9 cellular contexts compared by ENCODE assay signal in the genomic region with DNA sequence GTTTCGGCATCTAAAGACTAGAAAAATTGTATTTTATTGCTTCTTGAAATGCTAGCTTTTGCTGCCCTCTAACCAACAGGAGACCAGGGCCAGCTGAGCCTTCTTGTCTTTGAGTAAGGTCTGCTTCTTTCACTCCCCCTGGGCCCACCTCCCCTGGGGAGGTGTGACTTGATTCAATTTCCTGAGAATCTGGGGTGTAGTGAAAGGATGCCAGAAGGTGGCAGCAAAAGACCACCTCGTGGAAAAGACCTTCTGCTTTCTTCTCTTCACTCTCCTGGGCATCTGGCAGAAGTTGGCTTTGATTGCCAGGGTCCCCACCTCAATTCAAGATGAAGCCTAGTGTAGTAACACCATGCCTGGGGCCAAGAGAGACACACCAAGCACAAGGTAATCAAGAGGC.
DNase-seq lines count a peak whose midpoint lies in the region; ATAC-seq and TF ChIP-seq lines count a peak whose summit lies in the region.
"Had no signal": no experiment of that assay in that cellular context is flagged by ENCODE, and none has a peak within 500 bp of the region (broad histone marks: within the 10 kb centered on the region; RNA-seq: fewer than 3 reads in every experiment).

No MANE protein-coding gene starts in this region.

- intact Hi-C loops in activated CD4-positive, alpha-beta T cell treated with anti-CD3 and anti-CD28 coated beads for 36 hours (cut with DNase I, micrococcal nuclease): loop anchor here (1.0 to 10.0 kb wide), 4 partner anchors 191 to 1779 kb away; no protein-coding TSS in a partner anchor

- H3K36me3 ChIP-seq in osteoblast (ENCODE audit: insufficient read depth, low read length): no peaks in the 10 kb centered on the region

- H2AFZ ChIP-seq in osteoblast (ENCODE audit: low read length): no peak overlapping the region

- H3K27ac ChIP-seq in osteoblast (ENCODE audit: low read depth, low read length): no peak overlapping the region

- H3K27me3 ChIP-seq in osteoblast (ENCODE audit: insufficient read depth, low read length): peaks cover 5% of the 10 kb centered on the region

- H3K27me3 Mint-ChIP-seq in activated CD4-positive, alpha-beta T cell treated with anti-CD3 and anti-CD28 coated beads for 36 hours: no peaks in the 10 kb centered on the region
- H3K27me3 Mint-ChIP-seq: central memory CD8-positive, alpha-beta T cell had no signal

- no peaks in the 10 kb centered on the region for H3K9me3 Mint-ChIP-seq in activated CD4-positive, alpha-beta T cell treated with anti-CD3 and anti-CD28 coated beads for 36 hours (ENCODE audit: low read depth)
- H3K9me3 Mint-ChIP-seq: central memory CD8-positive, alpha-beta T cell had no signal

- H3K9me3 ChIP-seq in osteoblast (ENCODE audit: low read depth, low read length): no peaks in the 10 kb centered on the region

- H3K4me2 ChIP-seq in osteoblast (ENCODE audit: insufficient read depth, low read length): no peak overlapping the region

- H4K20me1 ChIP-seq in osteoblast (ENCODE audit: insufficient read depth, low read length): no peaks in the 10 kb centered on the region

- TF ChIP-seq CTCF in foreskin fibroblast (IDR thresholded peaks at IDR 0.05; ENCODE audit: low read depth, low read length): peak; percentile 15
- peak; percentile 48 for TF ChIP-seq CTCF in osteoblast (IDR thresholded peaks at IDR 0.05; ENCODE audit: extremely low read depth, low read depth, low read length)

- POLR2A ChIA-PET in activated CD4-positive, alpha-beta T cell treated with anti-CD3 and anti-CD28 coated beads for 36 hours (lab: Charles Lee): no interaction called here

- H3K4me1 ChIP-seq in osteoblast (ENCODE audit: insufficient read depth, low read length): no peaks in the 10 kb centered on the region

- no peaks in the 10 kb centered on the region for H3K36me3 Mint-ChIP-seq in activated CD4-positive, alpha-beta T cell treated with anti-CD3 and anti-CD28 coated beads for 36 hours (ENCODE audit: low read depth)

- no peaks in the 10 kb centered on the region for H3K79me2 ChIP-seq in osteoblast (ENCODE audit: insufficient read depth, low read length)

- no peak for ATAC-seq in activated CD4-positive, alpha-beta T cell treated with anti-CD3 and anti-CD28 coated beads for 36 hours
- ATAC-seq in GM18517 (IDR thresholded peaks at IDR 0.05; ENCODE audit: unreplicated experiment): no peak

- CTCF ChIA-PET in activated CD4-positive, alpha-beta T cell treated with anti-CD3 and anti-CD28 coated beads for 36 hours (lab: Charles Lee): interaction anchor here (0.6 to 1.2 kb wide), 7 partner anchors 183 to 584 kb away, joined by 3 to 10 read pairs (median 3); no protein-coding TSS in a partner anchor

- no peak overlapping the region for H3K27ac Mint-ChIP-seq in activated CD4-positive, alpha-beta T cell treated with anti-CD3 and anti-CD28 coated beads for 36 hours

- H3K4me3 ChIP-seq in foreskin fibroblast (ENCODE audit: low read depth in 1 of 2, low read length in 2 of 2) (no peak overlapping the region), osteoblast (ENCODE audit: insufficient read depth, low read length) (no peak overlapping the region)

- DNase-seq in activated CD4-positive, alpha-beta T cell treated with anti-CD3 and anti-CD28 coated beads for 36 hours: peak; percentile 54
- no peak for DNase-seq in activated CD4-positive, alpha-beta T cell treated with anti-CD3 and anti-CD28 coated beads for 1 hour
- DNase-seq in NCI-H526 (lab: John Stamatoyannopoulos, UW): peak; percentile 42 to 49
- peak; percentile 1 for DNase-seq in activated T-cell treated with anti-CD3 and anti-CD28 coated beads for 4 hours
- peak; percentile 7 to 64 for DNase-seq in foreskin fibroblast
- DNase-seq in osteoblast (ENCODE audit: insufficient read length, low spot score, missing footprints): no peak
- no peak for DNase-seq in cerebellum (ENCODE audit: low spot score)

- no peak overlapping the region for H3K4me3 Mint-ChIP-seq in activated CD4-positive, alpha-beta T cell treated with anti-CD3 and anti-CD28 coated beads for 36 hours
- H3K4me3 Mint-ChIP-seq: central memory CD8-positive, alpha-beta T cell had no signal

- no peaks in the 10 kb centered on the region for H3K4me1 Mint-ChIP-seq in activated CD4-positive, alpha-beta T cell treated with anti-CD3 and anti-CD28 coated beads for 36 hours
- H3K4me1 Mint-ChIP-seq: central memory CD8-positive, alpha-beta T cell had no signal

Comparison
In these comparisons a context has a peak if more than half of its experiments do, and no peak if none do; other contexts are left out.
1. DNase-seq: peak in activated CD4-positive, alpha-beta T cell treated with anti-CD3 and anti-CD28 coated beads for 36 hours (single experiment), NCI-H526 (2 of 2), activated T-cell treated with anti-CD3 and anti-CD28 coated beads for 4 hours (single experiment) and foreskin fibroblast (2 of 2); none in activated CD4-positive, alpha-beta T cell treated with anti-CD3 and anti-CD28 coated beads for 1 hour (single experiment), osteoblast (single experiment) and cerebellum (single experiment).